In the genomic region with DNA sequence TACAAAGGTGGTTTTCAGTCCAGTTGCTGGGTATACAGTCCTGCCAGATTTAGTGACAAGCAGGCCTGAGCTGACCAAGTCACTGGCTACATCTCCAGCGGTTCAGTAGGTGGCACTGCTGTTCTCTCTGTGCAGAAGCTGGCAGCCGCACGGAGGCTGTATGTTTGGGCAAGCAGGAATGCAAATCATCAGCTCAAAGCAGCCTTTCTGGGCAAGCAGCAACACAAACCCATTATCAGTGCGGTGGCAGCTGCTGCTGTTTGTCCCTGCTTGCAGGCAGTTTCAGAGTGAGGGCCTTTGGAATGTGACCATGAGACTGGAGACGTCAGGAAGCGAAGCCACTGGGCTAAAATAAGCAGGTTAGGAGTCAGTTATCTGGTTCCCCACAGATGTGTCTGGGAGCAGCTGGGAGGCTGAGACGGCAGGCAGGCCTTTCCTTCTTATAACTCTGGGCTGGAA, we compare ENCODE assay signal across 9 cellular contexts.
DNase-seq lines count a peak whose midpoint lies in the region; ATAC-seq and TF ChIP-seq lines count a peak whose summit lies in the region.
"Had no signal": no experiment of that assay in that cellular context is flagged by ENCODE, and none has a peak within 500 bp of the region (broad histone marks: within the 10 kb centered on the region; RNA-seq: fewer than 3 reads in every experiment).

No MANE protein-coding gene starts in this region.

- H3K4me3 Mint-ChIP-seq in endothelial cell (ENCODE audit: unreplicated experiment) = peak overlapping the region; percentile 59
- H3K4me3 Mint-ChIP-seq: stimulated activated naive CD8-positive, alpha-beta T cell treated with anti-CD3 and anti-CD28 coated beads, Interleukin-15, Interleukin-2, amounts not matched to agents 100 ng/mL and 50 ng/mL, for 24 hours had no signal

- ATAC-seq in GM21423 (IDR thresholded peaks at IDR 0.05; ENCODE audit: unreplicated experiment) = peak; percentile 100

- no peaks in the 10 kb centered on the region for H3K36me3 Mint-ChIP-seq in endothelial cell (ENCODE audit: low read depth, unreplicated experiment)

- peaks cover 5% of the 10 kb centered on the region for H3K4me1 Mint-ChIP-seq in endothelial cell (ENCODE audit: unreplicated experiment)

- H3K27ac Mint-ChIP-seq in endothelial cell (ENCODE audit: unreplicated experiment) = peak overlapping the region; percentile 81
- H3K27ac Mint-ChIP-seq: stimulated activated naive CD8-positive, alpha-beta T cell treated with anti-CD3 and anti-CD28 coated beads, Interleukin-15, Interleukin-2, amounts not matched to agents 100 ng/mL and 50 ng/mL, for 24 hours had no signal

- H3K9me3 Mint-ChIP-seq in endothelial cell (ENCODE audit: unreplicated experiment) = no peaks in the 10 kb centered on the region
- H3K9me3 Mint-ChIP-seq: stimulated activated naive CD8-positive, alpha-beta T cell treated with anti-CD3 and anti-CD28 coated beads, Interleukin-15, Interleukin-2, amounts not matched to agents 100 ng/mL and 50 ng/mL, for 24 hours had no signal

- no peak for TF ChIP-seq CTCF in endothelial cell (IDR thresholded peaks at IDR 0.05; ENCODE audit: unreplicated experiment)

- DNase-seq in D341Med (ENCODE audit: low spot score) = peak; percentile 74
- DNase-seq in HT1080 (ENCODE audit: low read depth) = peak; percentile 74
- DNase-seq in NOMO-1 treated with DMSO at 0.1 percent for 48 hours (lab: John Stamatoyannopoulos, UW; ENCODE audit: unreplicated experiment) = peak; percentile 92
- peak; percentile 41 to 55 for DNase-seq in activated CD8-positive, alpha-beta memory T cell treated with anti-CD3 and anti-CD28 coated beads for 4 hours (ENCODE audit: low read depth in 2 of 2)
- peak; percentile 72 for DNase-seq in endothelial cell (ENCODE audit: low spot score)
- DNase-seq in middle frontal gyrus (ENCODE audit: extremely low spot score, low spot score) = peak; percentile 76
- peak; percentile 44 to 48 for DNase-seq in stimulated activated CD8-positive, alpha-beta memory T cell treated with anti-CD3 and anti-CD28 coated beads, Interleukin-2, amount 100 ng/mL, for 48 hours (ENCODE audit: low read depth in 2 of 2)

- H3K27me3 Mint-ChIP-seq in endothelial cell (ENCODE audit: unreplicated experiment) = peaks cover 3% of the 10 kb centered on the region
- H3K27me3 Mint-ChIP-seq: stimulated activated naive CD8-positive, alpha-beta T cell treated with anti-CD3 and anti-CD28 coated beads, Interleukin-15, Interleukin-2, amounts not matched to agents 100 ng/mL and 50 ng/mL, for 24 hours had no signal

Comparison
In these comparisons a context has a peak if more than half of its experiments do, and no peak if none do; other contexts are left out.
1. Peak in every context shown above with its lines: DNase-seq and ATAC-seq.